ENCODE assay signal across 9 cellular contexts in genomic region chr6:39113788-39114187, GRCh38. TPM values are rescaled to one million over a fixed set of nuclear protein-coding genes. Genes with fewer than 3 reads are reported as not detected.
DNase-seq lines count a peak whose midpoint lies in the region; ATAC-seq and TF ChIP-seq lines count a peak whose summit lies in the region.
"Had no signal": no experiment of that assay in that cellular context is flagged by ENCODE, and none has a peak within 500 bp of the region (broad histone marks: within the 10 kb centered on the region; RNA-seq: fewer than 3 reads in every experiment).

No MANE protein-coding gene starts in this region.

- H3K27ac ChIP-seq in A673 (ENCODE audit: low read depth, low read length, poor library complexity, severe bottlenecking) = no peak overlapping the region
- H3K27ac ChIP-seq in HCT116 (ENCODE audit: low read depth, low read length) = no peak overlapping the region
- H3K27ac ChIP-seq in mesenchymal stem cell (ENCODE audit: low read length, poor library complexity, severe bottlenecking) = no peak overlapping the region
- peak overlapping the region in 1 of 4 donors; percentile 96 for H3K27ac ChIP-seq in body of pancreas

- H3K9me2 ChIP-seq in HCT116 (ENCODE audit: insufficient read depth) = no peaks in the 10 kb centered on the region

- H3K4me1 ChIP-seq in A673 (ENCODE audit: insufficient read depth, low read length, poor library complexity, severe bottlenecking) = peaks cover 4% of the 10 kb centered on the region
- peaks cover 2 to 22% of the 10 kb centered on the region in 2 experiments; a peak in 2 of 4 replicates for H3K4me1 ChIP-seq in HCT116 (ENCODE audit: control insufficient read depth in 1 of 2, insufficient read depth in 2 of 2, low read length in 2 of 2)
- peaks cover 3% of the 10 kb centered on the region for H3K4me1 ChIP-seq in mesenchymal stem cell (ENCODE audit: control insufficient read depth, insufficient read depth, low read depth, low read length)
- H3K4me1 ChIP-seq in body of pancreas = peaks cover 16% of the 10 kb centered on the region

- H4K8ac ChIP-seq in mesenchymal stem cell (ENCODE audit: low read length) = no peak overlapping the region

- H2BK5ac ChIP-seq in mesenchymal stem cell (ENCODE audit: low read depth, low read length, poor library complexity, severe bottlenecking) = no peak overlapping the region

- no peak overlapping the region for H2BK12ac ChIP-seq in mesenchymal stem cell (ENCODE audit: low read length in 2 of 2)

- intact Hi-C loops in A673 (cut with micrococcal nuclease; ENCODE audit: unreplicated experiment) = no loop called here
- intact Hi-C loops in HCT116 (cut with micrococcal nuclease) = no loop called here
- intact Hi-C loops in body of pancreas (cut with DNase I) = no loop called here

- no peaks in the 10 kb centered on the region for H4K20me1 ChIP-seq in HCT116 (ENCODE audit: insufficient read depth)

- H4K91ac ChIP-seq in mesenchymal stem cell (ENCODE audit: low read length) = no peak overlapping the region

- H2AFZ ChIP-seq in HCT116 (ENCODE audit: low read depth, low read length, poor library complexity, severe bottlenecking) = no peak overlapping the region
- no peak overlapping the region for H2AFZ ChIP-seq in mesenchymal stem cell (ENCODE audit: low read depth, low read length)

- H3K14ac ChIP-seq in mesenchymal stem cell (ENCODE audit: low read length in 2 of 2) = no peak overlapping the region

- TF ChIP-seq RAD21 in HCT116 (IDR thresholded peaks at IDR 0.05; ENCODE audit: low read depth) = no peak

- H3K23ac ChIP-seq in mesenchymal stem cell (ENCODE audit: low read length in 2 of 2) = no peak overlapping the region

- no peaks in the 10 kb centered on the region for H3K27me3 Mint-ChIP-seq in activated naive CD8-positive, alpha-beta T cell treated with anti-CD3 and anti-CD28 coated beads, Interleukin-2, amount 50 U/mL, for 24 hours

- H3K4me1 Mint-ChIP-seq in activated naive CD8-positive, alpha-beta T cell treated with anti-CD3 and anti-CD28 coated beads, Interleukin-2, amount 50 U/mL, for 24 hours = peaks cover 74% of the 10 kb centered on the region

- H3K4me3 Mint-ChIP-seq in activated naive CD8-positive, alpha-beta T cell treated with anti-CD3 and anti-CD28 coated beads, Interleukin-2, amount 50 U/mL, for 24 hours = peak overlapping the region; percentile 88

- TF ChIP-seq CTCF in A673 (conservative IDR thresholded peaks at IDR 0.05; ENCODE audit: low read depth, low read length) (no peak), HCT116 (IDR thresholded peaks at IDR 0.05 in 2 of 3, conservative IDR thresholded peaks at IDR 0.05 in 1 of 3; ENCODE audit: borderline replicate concordance in 1 of 3, insufficient read depth in 1 of 3, low read depth in 2 of 3, low read length in 2 of 3) (no peak), body of pancreas (IDR thresholded peaks at IDR 0.05) (no peak)

- H3K9ac ChIP-seq in HCT116 (ENCODE audit: low read length) = peak overlapping the region; percentile 62; the same call in 1 of the 2 replicates
- H3K9ac ChIP-seq in mesenchymal stem cell (ENCODE audit: low read length) = peak overlapping the region; percentile 92

- H2BK120ac ChIP-seq in mesenchymal stem cell (ENCODE audit: low read depth, low read length) = no peak overlapping the region

- H3K9me3 ChIP-seq in A673 (ENCODE audit: low read depth, low read length, poor library complexity, severe bottlenecking) = no peaks in the 10 kb centered on the region
- no peaks in the 10 kb centered on the region for H3K9me3 ChIP-seq in HCT116 (ENCODE audit: control insufficient read depth in 1 of 2, insufficient read depth in 1 of 2, low read depth in 1 of 2, low read length in 2 of 2)
- H3K9me3 ChIP-seq in mesenchymal stem cell (ENCODE audit: control insufficient read depth, low read length) = no peaks in the 10 kb centered on the region
- H3K9me3 ChIP-seq in body of pancreas = no peaks in the 10 kb centered on the region
- H3K9me3 ChIP-seq: right atrium auricular region had no signal

- H3K27me3 ChIP-seq in A673 (replicated peaks; ENCODE audit: insufficient read depth, low read depth, low read length, poor library complexity) = no peaks in the 10 kb centered on the region
- H3K27me3 ChIP-seq in HCT116 (ENCODE audit: insufficient read depth, low read length) = no peaks in the 10 kb centered on the region
- H3K27me3 ChIP-seq in mesenchymal stem cell (ENCODE audit: control insufficient read depth in 1 of 2, insufficient read depth in 1 of 2, low read length in 2 of 2) = no peaks in the 10 kb centered on the region
- no peaks in the 10 kb centered on the region for H3K27me3 ChIP-seq in body of pancreas
- H3K27me3 ChIP-seq: right atrium auricular region had no signal

- H3K9me3 Mint-ChIP-seq in activated naive CD8-positive, alpha-beta T cell treated with anti-CD3 and anti-CD28 coated beads, Interleukin-2, amount 50 U/mL, for 24 hours = peaks cover 4% of the 10 kb centered on the region

- H3K79me2 ChIP-seq in HCT116 (ENCODE audit: insufficient read depth, low read length) = no peaks in the 10 kb centered on the region

- TF ChIP-seq POLR2A in HCT116 (IDR thresholded peaks at IDR 0.05; ENCODE audit: borderline replicate concordance, extremely low read depth, insufficient read depth, insufficient read length) = no peak
- no peak for TF ChIP-seq POLR2A in body of pancreas (IDR thresholded peaks at IDR 0.05)

- H3K4ac ChIP-seq in mesenchymal stem cell (ENCODE audit: low read depth in 1 of 2, low read length in 2 of 2) = no peak overlapping the region

- H3K36me3 ChIP-seq in A673 (ENCODE audit: insufficient read depth, low read length, poor library complexity, severe bottlenecking) = peaks cover 5% of the 10 kb centered on the region
- H3K36me3 ChIP-seq in HCT116 (ENCODE audit: control insufficient read depth in 1 of 2, insufficient read depth in 2 of 2, low read length in 2 of 2) = no peaks in the 10 kb centered on the region
- H3K36me3 ChIP-seq in mesenchymal stem cell (ENCODE audit: control insufficient read depth in 1 of 2, insufficient read depth in 2 of 2, low read depth in 1 of 2, low read length in 2 of 2) = peaks cover 5 to 30% of the 10 kb centered on the region in 2 experiments
- H3K36me3 ChIP-seq in body of pancreas (replicated peaks in 1 of 2; ENCODE audit: insufficient read depth in 1 of 2, low read depth in 2 of 2) = no peaks in the 10 kb centered on the region
- H3K36me3 ChIP-seq: right atrium auricular region had no signal

- H3K4me3 ChIP-seq in A673 (ENCODE audit: low read depth, low read length, poor library complexity, severe bottlenecking) = peak overlapping the region; percentile 76
- H3K4me3 ChIP-seq in HCT116 (replicated peaks in 1 of 2; ENCODE audit: low read depth in 1 of 2, low read length in 2 of 2) = peak overlapping the region; percentile 54 to 59; a peak in 3 of 4 replicates
- H3K4me3 ChIP-seq in mesenchymal stem cell (ENCODE audit: insufficient read depth in 1 of 2, low read depth in 1 of 2, low read length in 2 of 2) = peak overlapping the region in 1 of 2 experiments; percentile 82
- no peak overlapping the region for H3K4me3 ChIP-seq in body of pancreas

- BruUV-seq in A673 (replicated peaks; lab: Mats Ljungman, UMichigan) = TSS peak; percentile 44
- BruUV-seq in HCT116 (replicated peaks; lab: Mats Ljungman, UMichigan) = TSS peak; percentile 53

- H3K4me2 ChIP-seq in HCT116 (ENCODE audit: low read length) (peak overlapping the region; percentile 86), mesenchymal stem cell (ENCODE audit: low read length, poor library complexity, severe bottlenecking) (peak overlapping the region; percentile 40)

- POLR2A ChIA-PET in A673 (lab: Charles Lee; ENCODE audit: low non-redundant PET) = no interaction called here
- POLR2A ChIA-PET in HCT116 (lab: Charles Lee) = no interaction called here

- CTCF ChIA-PET in A673 (lab: Charles Lee) = interaction anchor here (0.6 kb wide), 1 partner anchor 15 kb away, joined by 3 read pairs; no protein-coding TSS in a partner anchor
- CTCF ChIA-PET in HCT116 (lab: Charles Lee) = interaction anchor here (1.1 to 1.3 kb wide), 2 partner anchors 142 to 189 kb away, joined by 3 to 4 read pairs; no protein-coding TSS in a partner anchor

- H3K36me3 Mint-ChIP-seq in activated naive CD8-positive, alpha-beta T cell treated with anti-CD3 and anti-CD28 coated beads, Interleukin-2, amount 50 U/mL, for 24 hours (ENCODE audit: low read depth) = peaks cover 15% of the 10 kb centered on the region

- ATAC-seq in HCT116 (no peak), body of pancreas (no peak)
- ATAC-seq in activated naive CD8-positive, alpha-beta T cell treated with anti-CD3 and anti-CD28 coated beads, Interleukin-2, amount 50 U/mL, for 24 hours = no peak

- no CpG with 5 or more reads among the region's 1 CpG for WGBS in mesenchymal stem cell
- WGBS in body of pancreas, 2 donors = 86 to 89% methylated on average over 1 of the region's 1 CpG

- H3K18ac ChIP-seq in mesenchymal stem cell (ENCODE audit: low read depth in 1 of 2, low read length in 2 of 2) = no peak overlapping the region

- DNase-seq in A673 (ENCODE audit: low spot score) = no peak
- no peak for DNase-seq in HCT116 (ENCODE audit: low read depth, low spot score)
- no peak for DNase-seq in activated naive CD8-positive, alpha-beta T cell treated with anti-CD3 and anti-CD28 coated beads, Interleukin-2, amount 50 U/mL, for 24 hours
- DNase-seq in mesenchymal stem cell = peak; percentile 2
- DNase-seq in NOMO-1 (lab: John Stamatoyannopoulos, UW; ENCODE audit: unreplicated experiment in 2 of 2) = no peak
- no peak for DNase-seq in NOMO-1 treated with dmso at 0.1 percent for 144 hours (lab: John Stamatoyannopoulos, UW; ENCODE audit: unreplicated experiment)
- DNase-seq in NCI-H1417 treated with DMSO at 0.1 percent for 48 hours (lab: John Stamatoyannopoulos, UW) = no peak
- DNase-seq in body of pancreas = no peak

- H2BK15ac ChIP-seq in mesenchymal stem cell (ENCODE audit: low read depth, poor library complexity, severe bottlenecking) = no peak overlapping the region

- H3K27ac Mint-ChIP-seq in activated naive CD8-positive, alpha-beta T cell treated with anti-CD3 and anti-CD28 coated beads, Interleukin-2, amount 50 U/mL, for 24 hours = peak overlapping the region; percentile 94

- H2AK5ac ChIP-seq in mesenchymal stem cell (ENCODE audit: low read length, severe bottlenecking) = no peak overlapping the region

- H3K79me1 ChIP-seq in mesenchymal stem cell (replicated peaks; ENCODE audit: low read length, poor library complexity, severe bottlenecking) = peaks cover 9% of the 10 kb centered on the region

- RAD21 ChIA-PET in HCT116 (lab: Charles Lee; ENCODE audit: low non-redundant PET in 1 of 2, low total read pairs in 2 of 2, uncharacterized antibody in 2 of 2, unreplicated experiment in 2 of 2) = no interaction called here

TF ChIP-seq in HCT116, 20 proteins besides CTCF, POLR2A, EP300 and RAD21 (continues in another document):
- TF ChIP-seq ZFX (IDR thresholded peaks at IDR 0.05) = no peak
- no peak for TF ChIP-seq EZH2phosphoT487 (IDR thresholded peaks at IDR 0.05; ENCODE audit: borderline replicate concordance)
- no peak for TF ChIP-seq SIN3A (IDR thresholded peaks at IDR 0.05; ENCODE audit: low read depth)
- no peak for TF ChIP-seq TCF7L2 (IDR thresholded peaks at IDR 0.05; ENCODE audit: borderline replicate concordance, extremely low read depth, insufficient read depth, insufficient read length)

RNA-seq across cellular contexts. Expression of gene SAYSD1, which starts 1.2 kb away (rescaled TPM):
- total RNA-seq in A673 (2021) (15.8 and 16.2 TPM in 2 replicates), HCT116 (2021; ENCODE audit: unreplicated experiment) (10.1 TPM), body of pancreas (10 to 100 TPM in 1 of 2 donors, 1 to 10 TPM in 1; 9.2 to 11.4 TPM)
- polyA plus RNA-seq in HCT116 (2012) = 4.0 and 5.4 TPM in 2 replicates
- polyA plus RNA-seq in mesenchymal stem cell (2013, experiment 1 of 2) = 7.1 TPM
- 7.4 TPM for polyA plus RNA-seq in mesenchymal stem cell (2013, experiment 2 of 2)

Comparison
In these comparisons a context has a peak if more than half of its experiments do, and no peak if none do; other contexts are left out.
1. H3K4me3 ChIP-seq: peak in A673 (single experiment) and HCT116 (2 of 2); none in body of pancreas (0 of 2).